In genomic region chr12:16467304-16467703, GRCh38 we compare ENCODE assay signal across 19 cellular contexts.
"Had no signal": no experiment of that assay in that cellular context is flagged by ENCODE, and none has a peak within 500 bp of the region (broad histone marks: within the 10 kb centered on the region; RNA-seq: fewer than 3 reads in every experiment).

No MANE protein-coding gene starts in this region.

- H3K36me3 ChIP-seq: heart right ventricle, neutrophil, right lobe of liver, tibial nerve, upper lobe of right lung had no signal

- H3K4me3 ChIP-seq: heart right ventricle, mucosa of descending colon, psoas muscle, right lobe of liver, testis, tibial nerve, upper lobe of right lung had no signal

- H3K27me3 ChIP-seq: heart right ventricle, neutrophil, right lobe of liver, testis, tibial nerve, upper lobe of right lung had no signal

- H3K9me3 ChIP-seq: heart right ventricle, mucosa of descending colon, neutrophil, psoas muscle, right lobe of liver, testis, tibial nerve, upper lobe of right lung had no signal

- H3K4me1 ChIP-seq: heart right ventricle, psoas muscle, right lobe of liver, testis, tibial nerve, upper lobe of right lung had no signal

- DNase-seq: effector memory CD4-positive, alpha-beta T cell; heart right ventricle; islet precursor cell; mammary epithelial cell; mucosa of descending colon; naive thymus-derived CD8-positive, alpha-beta T cell; psoas muscle; retina; right lobe of liver; stimulated activated CD4-positive, alpha-beta T cell treated with anti-CD3 and anti-CD28 coated beads, Interleukin-15, amount 100 ng/mL, for 24 hours; stimulated activated CD4-positive, alpha-beta T cell treated with anti-CD3 and anti-CD28 coated beads, Interleukin-1b, Interleukin-23, amount 100 ng/mL, for 48 hours; stimulated activated CD4-positive, alpha-beta T cell treated with anti-CD3 and anti-CD28 coated beads, Interleukin-4, amount 100 ng/mL, for 24 hours; testis; upper lobe of right lung had no signal

- H3K27ac ChIP-seq: heart right ventricle, neutrophil, psoas muscle, right lobe of liver, testis, tibial nerve, upper lobe of right lung had no signal

- ATAC-seq: esophagus mucosa; heart right ventricle; left lobe of liver; mucosa of descending colon; naive thymus-derived CD8-positive, alpha-beta T cell; psoas muscle; right lobe of liver; stimulated activated memory B cell treated with anti-CD40 and anti-IgM and Interleukin-4, amounts not matched to agents 10 μg/mL and 1 μg/mL and 100 μg/mL, for 72 hours; upper lobe of right lung had no signal
